7 cellular contexts compared by ENCODE assay signal in the genomic region with DNA sequence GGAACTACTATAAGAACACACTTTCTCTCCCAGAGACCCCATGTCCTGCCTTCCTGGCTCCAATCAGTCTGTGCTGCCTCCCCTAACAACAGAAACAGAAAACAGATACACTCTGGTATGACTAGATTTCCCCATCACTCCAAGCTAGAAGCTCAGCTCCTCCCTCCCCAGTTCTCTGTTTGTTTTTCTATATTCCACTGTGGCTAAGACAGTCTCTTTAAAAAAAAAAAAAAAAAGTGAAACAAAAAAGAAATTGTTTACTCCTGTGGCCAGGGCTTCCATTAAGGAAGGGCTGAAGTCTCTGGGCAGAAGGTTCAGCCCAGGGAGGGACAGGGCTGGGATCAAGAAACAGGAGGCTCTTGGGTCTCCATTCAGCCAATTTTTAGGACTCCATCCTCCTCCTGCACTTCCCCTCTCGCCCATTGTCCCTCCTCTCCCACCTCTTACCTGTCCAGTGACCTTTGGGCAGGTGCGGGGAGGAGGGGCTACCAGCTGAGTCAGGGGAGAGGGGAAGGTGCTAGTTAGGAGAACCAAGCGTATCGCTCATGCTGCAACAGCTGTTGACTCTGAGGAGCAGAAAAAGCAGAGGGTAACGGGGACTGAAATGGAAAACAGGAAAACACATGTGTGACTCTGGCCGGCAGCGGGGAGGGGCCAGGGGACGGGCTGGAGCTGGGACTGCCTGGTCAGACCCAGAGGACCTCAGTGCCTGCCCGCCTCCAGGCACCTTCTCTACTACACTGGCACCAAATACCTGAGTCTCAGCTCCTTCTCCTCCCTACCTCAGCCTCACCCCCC. TPM values are rescaled to one million over a fixed set of nuclear protein-coding genes. Genes with fewer than 3 reads are reported as not detected.
DNase-seq lines count a peak whose midpoint lies in the region; ATAC-seq and TF ChIP-seq lines count a peak whose summit lies in the region.
"Had no signal": no experiment of that assay in that cellular context is flagged by ENCODE, and none has a peak within 500 bp of the region (broad histone marks: within the 10 kb centered on the region; RNA-seq: fewer than 3 reads in every experiment).

No MANE protein-coding gene starts in this region.

- H3K36me3 ChIP-seq in spleen = no peaks in the 10 kb centered on the region

- no peaks in the 10 kb centered on the region for H3K9me3 Mint-ChIP-seq in activated T-cell treated with anti-CD3 and anti-CD28 coated beads, Interleukin-2, amount 50 U/mL, for 24 hours

- no peak for TF ChIP-seq POLR2A in spleen (IDR thresholded peaks at IDR 0.05)

- DNase-seq in AG09319 (ENCODE audit: extremely low read depth, low read depth) (peak; percentile 71), fibroblast of gingiva (ENCODE audit: low read depth) (peak; percentile 91), spleen (peak; percentile 88)
- DNase-seq in activated T-cell treated with anti-CD3 and anti-CD28 coated beads, Interleukin-2, amount 50 U/mL, for 24 hours = no peak

- peak overlapping the region in 7 of 8 donors; percentile 18 to 69 (median 32) for H3K4me3 ChIP-seq in spleen
- H3K4me3 ChIP-seq: lung had no signal

- H3K27ac ChIP-seq in spleen = peak overlapping the region; percentile 63 to 93 (median 86)

- no peaks in the 10 kb centered on the region for H3K36me3 Mint-ChIP-seq in activated T-cell treated with anti-CD3 and anti-CD28 coated beads, Interleukin-2, amount 50 U/mL, for 24 hours (ENCODE audit: low read depth)

- peaks cover 33 to 99% (median 80%) of the 10 kb centered on the region in 6 donors for H3K4me1 ChIP-seq in spleen

- H3K27ac Mint-ChIP-seq in activated T-cell treated with anti-CD3 and anti-CD28 coated beads, Interleukin-2, amount 50 U/mL, for 24 hours = no peak overlapping the region

- WGBS in spleen, 5 donors = 4 to 13% (median 7%) methylated on average over 9 of the region's 9 CpGs

- ATAC-seq in HG03520 (IDR thresholded peaks at IDR 0.05; ENCODE audit: unreplicated experiment) (peak; percentile 47), HG02970 (IDR thresholded peaks at IDR 0.05; ENCODE audit: low FRiP score, unreplicated experiment) (no peak)

- intact Hi-C loops in spleen (cut with DNase I; ENCODE audit: low total_unique reads) = loop anchor here (5.0 kb wide), 1 partner anchor 42 kb away; no protein-coding TSS in a partner anchor

- H3K4me3 Mint-ChIP-seq in activated T-cell treated with anti-CD3 and anti-CD28 coated beads, Interleukin-2, amount 50 U/mL, for 24 hours = no peak overlapping the region

- peaks cover 27% of the 10 kb centered on the region for H3K4me1 Mint-ChIP-seq in activated T-cell treated with anti-CD3 and anti-CD28 coated beads, Interleukin-2, amount 50 U/mL, for 24 hours (ENCODE audit: low read depth)

- peaks cover 21% of the 10 kb centered on the region for H3K27me3 Mint-ChIP-seq in activated T-cell treated with anti-CD3 and anti-CD28 coated beads, Interleukin-2, amount 50 U/mL, for 24 hours

- no peaks in the 10 kb centered on the region for H3K9me3 ChIP-seq in spleen

- TF ChIP-seq CTCF in AG09319 (IDR thresholded peaks at IDR 0.05; ENCODE audit: low read depth, low read length) (no peak), spleen (IDR thresholded peaks at IDR 0.05 in 8 of 11, conservative IDR thresholded peaks at IDR 0.05 in 3 of 11) (no peak)

- peaks cover 0 to 8% (median 0%) of the 10 kb centered on the region in 7 donors for H3K27me3 ChIP-seq in spleen (replicated peaks in 1 of 7)

RNA-seq across cellular contexts. Expression of a gene that starts 4.2 kb away (rescaled TPM):
- total RNA-seq in spleen = 100 to 1,000 TPM in 4 of 7 donors, 10 to 100 TPM in 3; 56.4 to 165 (median 112) TPM
- polyA plus RNA-seq in spleen = 10 to 100 TPM; 34.2 to 46.5 (median 35.3) TPM

RNA-seq across cellular contexts. Expression of a gene that starts 10.3 kb away (rescaled TPM):
- 100 to 1,000 TPM in 1 of 7 donors, 10 to 100 TPM in 6; 55.2 to 111 (median 62.8) TPM for total RNA-seq in spleen
- 100 to 1,000 TPM in 2 of 3 donors, 10 to 100 TPM in 1; 88.8 to 138 (median 137) TPM for polyA plus RNA-seq in spleen

RNA-seq across cellular contexts. Expression of a gene that starts 17.0 kb away (rescaled TPM):
- total RNA-seq in spleen = 100 to 1,000 TPM in 1 of 7 donors, 10 to 100 TPM in 6; 42.6 to 126 (median 65.2) TPM
- polyA plus RNA-seq in spleen = 10 to 100 TPM in 2 of 3 donors, 1 to 10 TPM in 1; 6.6 to 30.8 (median 15.6) TPM

RNA-seq across cellular contexts. Expression of a gene that starts 52.1 kb away (rescaled TPM):
- 100 to 1,000 TPM in 6 of 7 donors, 10 to 100 TPM in 1; 99.6 to 205 (median 110) TPM for total RNA-seq in spleen
- polyA plus RNA-seq in spleen = 10 to 100 TPM in 1 of 3 donors, 1 to 10 TPM in 2; 7.9 to 22.3 (median 8.9) TPM

RNA-seq across cellular contexts. Expression of a gene that starts 52.9 kb away (rescaled TPM):
- 100 to 1,000 TPM in 6 of 7 donors, 10 to 100 TPM in 1; 88.6 to 133 (median 110) TPM for total RNA-seq in spleen
- polyA plus RNA-seq in spleen = 100 to 1,000 TPM in 1 of 3 donors, 10 to 100 TPM in 2; 73.5 to 110 (median 96.2) TPM
